12 cellular contexts compared by ENCODE assay signal in the genomic region with DNA sequence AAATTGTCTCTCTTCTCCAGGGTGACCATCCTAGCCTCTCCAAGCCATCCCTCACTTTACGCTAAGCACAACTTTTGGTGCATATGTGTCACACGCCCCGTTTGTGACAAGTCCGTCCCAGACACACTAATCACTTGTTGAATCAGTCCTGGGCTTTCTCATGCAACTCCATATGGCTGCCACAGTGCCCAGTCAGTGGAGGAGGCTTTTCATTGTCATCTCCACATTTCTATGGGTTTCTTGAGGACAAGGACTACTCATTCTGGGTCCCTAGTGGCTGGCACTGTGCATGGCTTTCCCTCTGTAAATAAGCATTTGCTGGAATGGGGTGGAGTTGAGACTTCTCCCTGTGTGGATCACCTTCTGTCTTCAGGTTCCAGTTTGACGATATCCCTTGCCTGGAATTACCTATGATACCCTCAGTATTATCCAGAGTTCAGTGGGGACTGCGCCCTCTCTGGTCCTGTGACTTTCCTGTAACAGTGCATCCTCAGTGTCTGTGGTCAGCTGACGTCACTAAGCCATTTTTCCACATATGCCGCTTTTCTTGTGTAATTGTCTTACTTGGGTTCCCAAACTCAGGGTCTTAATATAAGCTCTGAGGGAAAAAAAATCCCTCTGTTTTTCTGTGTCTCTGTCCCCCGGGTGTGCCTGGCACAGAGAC. TPM values are rescaled to one million over a fixed set of nuclear protein-coding genes. Genes with fewer than 3 reads are reported as not detected.
DNase-seq lines count a peak whose midpoint lies in the region; ATAC-seq and TF ChIP-seq lines count a peak whose summit lies in the region.
"Had no signal": no experiment of that assay in that cellular context is flagged by ENCODE, and none has a peak within 500 bp of the region (broad histone marks: within the 10 kb centered on the region; RNA-seq: fewer than 3 reads in every experiment).

No MANE protein-coding gene starts in this region.

- H3K4me1 ChIP-seq in endodermal cell (ENCODE audit: control insufficient read depth, insufficient read depth, low read length), result peaks cover 4% of the 10 kb centered on the region
- peaks cover 51% of the 10 kb centered on the region for H3K4me1 ChIP-seq in osteoblast (ENCODE audit: insufficient read depth, low read length)
- no peaks in the 10 kb centered on the region for H3K4me1 ChIP-seq in A673 (ENCODE audit: insufficient read depth, low read length, poor library complexity, severe bottlenecking)

- no peaks in the 10 kb centered on the region for H3K27me3 Mint-ChIP-seq in CD14-positive monocyte (ENCODE audit: low read depth in 3 of 3)
- H3K27me3 Mint-ChIP-seq in endodermal cell (ENCODE audit: insufficient read depth), result no peaks in the 10 kb centered on the region
- H3K27me3 Mint-ChIP-seq: central memory CD8-positive, alpha-beta T cell had no signal

- H3K36me3 ChIP-seq in endodermal cell (ENCODE audit: control insufficient read depth, insufficient read depth, low read length), result peaks cover 38% of the 10 kb centered on the region
- H3K36me3 ChIP-seq in osteoblast (ENCODE audit: insufficient read depth, low read length), result peaks cover 16% of the 10 kb centered on the region
- H3K36me3 ChIP-seq in A673 (ENCODE audit: insufficient read depth, low read length, poor library complexity, severe bottlenecking), result no peaks in the 10 kb centered on the region
- H3K36me3 ChIP-seq: vagina had no signal

- no peak overlapping the region for H3K9ac ChIP-seq in endodermal cell (ENCODE audit: extremely low read depth, low read length, poor library complexity, severe bottlenecking)

- POLR2A ChIA-PET in A673 (lab: Charles Lee; ENCODE audit: low non-redundant PET), result no interaction called here

- no TSS peak for BruUV-seq in A673 (replicated peaks; lab: Mats Ljungman, UMichigan)

- H3K27ac ChIP-seq in endodermal cell (ENCODE audit: low read depth, low read length), result no peak overlapping the region
- peak overlapping the region; percentile 63 for H3K27ac ChIP-seq in osteoblast (ENCODE audit: low read depth, low read length)
- no peak overlapping the region for H3K27ac ChIP-seq in A673 (ENCODE audit: low read depth, low read length, poor library complexity, severe bottlenecking)
- H3K27ac ChIP-seq: vagina had no signal

- WGBS in endodermal cell (ENCODE audit: insufficient coverage in 1 of 2, insufficient read length in 1 of 2), 2 experiments, result 93 to 96% methylated on average over 8 to 9 of the region's 9 CpGs

- H3K4me3 ChIP-seq in endodermal cell (ENCODE audit: low read length), result no peak overlapping the region
- H3K4me3 ChIP-seq in osteoblast (ENCODE audit: insufficient read depth, low read length), result no peak overlapping the region
- no peak overlapping the region for H3K4me3 ChIP-seq in A673 (ENCODE audit: low read depth, low read length, poor library complexity, severe bottlenecking)
- H3K4me3 ChIP-seq: vagina had no signal

- peaks cover 18% of the 10 kb centered on the region for H3K4me1 Mint-ChIP-seq in CD14-positive monocyte
- H3K4me1 Mint-ChIP-seq in endodermal cell, result peaks cover 14% of the 10 kb centered on the region

- H3K4me3 Mint-ChIP-seq in CD14-positive monocyte, result no peak overlapping the region
- no peak overlapping the region for H3K4me3 Mint-ChIP-seq in endodermal cell
- H3K4me3 Mint-ChIP-seq: central memory CD8-positive, alpha-beta T cell; natural killer cell had no signal

- no peak overlapping the region for H2AFZ ChIP-seq in osteoblast (ENCODE audit: low read length)

- no peak for TF ChIP-seq POLR2A in GM18505 (IDR thresholded peaks at IDR 0.05; ENCODE audit: borderline replicate concordance, extremely low read depth, insufficient read depth, insufficient read length)

- H3K36me3 Mint-ChIP-seq in CD14-positive monocyte, result peaks cover 0 to 13% of the 10 kb centered on the region in 2 donors
- peaks cover 12% of the 10 kb centered on the region for H3K36me3 Mint-ChIP-seq in endodermal cell (ENCODE audit: low read depth)
- H3K36me3 Mint-ChIP-seq: natural killer cell had no signal

- peak; percentile 33 for TF ChIP-seq CTCF in CD14-positive monocyte (IDR thresholded peaks at IDR 0.05)
- peak; percentile 50 for TF ChIP-seq CTCF in endodermal cell (conservative IDR thresholded peaks at IDR 0.05)
- peak; percentile 21 for TF ChIP-seq CTCF in osteoblast (IDR thresholded peaks at IDR 0.05; ENCODE audit: extremely low read depth, low read depth, low read length)
- TF ChIP-seq CTCF in A673 (conservative IDR thresholded peaks at IDR 0.05; ENCODE audit: low read depth, low read length), result no peak

- DNase-seq in CD14-positive monocyte (ENCODE audit: low spot score) (no peak), NCI-H1694 treated with DMSO at 0.1 percent for 48 hours (lab: John Stamatoyannopoulos, UW) (peak; percentile 75), endodermal cell (no peak), osteoblast (ENCODE audit: insufficient read length, low spot score, missing footprints) (peak; percentile 38), retina (no peak), A673 (ENCODE audit: low spot score) (no peak)
- DNase-seq in activated CD4-positive, CD25-positive, alpha-beta regulatory T cell (lab: John Stamatoyannopoulos, UW), result no peak
- DNase-seq: activated CD8-positive, alpha-beta memory T cell treated with anti-CD3 and anti-CD28 coated beads, Interleukin-2, amount 50 U/mL, for 4 hours; natural killer cell had no signal

- H4K20me1 ChIP-seq in osteoblast (ENCODE audit: insufficient read depth, low read length), result peaks cover 95% of the 10 kb centered on the region

- H3K79me2 ChIP-seq in osteoblast (ENCODE audit: insufficient read depth, low read length), result peaks cover 100% of the 10 kb centered on the region

- peak overlapping the region; percentile 15 to 85 (median 42) for H3K27ac Mint-ChIP-seq in CD14-positive monocyte
- H3K27ac Mint-ChIP-seq in endodermal cell, result peak overlapping the region; percentile 5

- H3K9me3 ChIP-seq in endodermal cell (ENCODE audit: control insufficient read depth, low read length) (no peaks in the 10 kb centered on the region), osteoblast (ENCODE audit: low read depth, low read length) (no peaks in the 10 kb centered on the region), A673 (ENCODE audit: low read depth, low read length, poor library complexity, severe bottlenecking) (no peaks in the 10 kb centered on the region)
- H3K9me3 ChIP-seq: vagina had no signal

- no peaks in the 10 kb centered on the region for H3K27me3 ChIP-seq in endodermal cell (ENCODE audit: control insufficient read depth, insufficient read depth, low read length, poor library complexity, severe bottlenecking)
- no peaks in the 10 kb centered on the region for H3K27me3 ChIP-seq in osteoblast (ENCODE audit: insufficient read depth, low read length)
- no peaks in the 10 kb centered on the region for H3K27me3 ChIP-seq in A673 (replicated peaks; ENCODE audit: insufficient read depth, low read depth, low read length, poor library complexity)
- H3K27me3 ChIP-seq: vagina had no signal

- H3K4me2 ChIP-seq in osteoblast (ENCODE audit: insufficient read depth, low read length), result no peak overlapping the region

- ATAC-seq in GM18505 (IDR thresholded peaks at IDR 0.05; ENCODE audit: unreplicated experiment), result no peak
- ATAC-seq: natural killer cell had no signal

- intact Hi-C loops in CD14-positive monocyte (cut with micrococcal nuclease), result no loop called here
- intact Hi-C loops in A673 (cut with micrococcal nuclease; ENCODE audit: unreplicated experiment), result no loop called here

- H3K9me3 Mint-ChIP-seq in CD14-positive monocyte (no peaks in the 10 kb centered on the region), endodermal cell (no peaks in the 10 kb centered on the region)
- H3K9me3 Mint-ChIP-seq: central memory CD8-positive, alpha-beta T cell; natural killer cell had no signal

- CTCF ChIA-PET in A673 (lab: Charles Lee), result no interaction called here

RNA-seq across cellular contexts. Expression of a gene that starts 59.8 kb away (rescaled TPM):
- under 1 TPM; 0.08 to 0.20 TPM for polyA plus RNA-seq in CD14-positive monocyte
- total RNA-seq in endodermal cell (100 to 1,000 TPM; 264 to 284 TPM), osteoblast (135 and 141 TPM in 2 replicates), A673 (2021) (0.11 TPM in 1 of 2 replicates, not detected in the other)
- polyA plus RNA-seq in endodermal cell (2013, experiment 1 of 2), result 186 TPM
- 220 TPM for polyA plus RNA-seq in endodermal cell (2013, experiment 2 of 2)

Comparison
In these comparisons a context has a peak if more than half of its experiments do, and no peak if none do; other contexts are left out.
1. DNase-seq: peak in NCI-H1694 treated with DMSO at 0.1 percent for 48 hours (single experiment) and osteoblast (single experiment); none in CD14-positive monocyte (single experiment), endodermal cell (single experiment), retina (single experiment), activated CD4-positive, CD25-positive, alpha-beta regulatory T cell (0 of 4) and A673 (single experiment).
2. RNA of a gene that starts 59.8 kb away (total RNA-seq): 264 to 284 TPM in endodermal cell and 135 to 141 TPM in osteoblast; 0.11 TPM in A673; every median in the first group is over 100 times any median in the second.